20 cellular contexts compared by ENCODE assay signal in the genomic region with DNA sequence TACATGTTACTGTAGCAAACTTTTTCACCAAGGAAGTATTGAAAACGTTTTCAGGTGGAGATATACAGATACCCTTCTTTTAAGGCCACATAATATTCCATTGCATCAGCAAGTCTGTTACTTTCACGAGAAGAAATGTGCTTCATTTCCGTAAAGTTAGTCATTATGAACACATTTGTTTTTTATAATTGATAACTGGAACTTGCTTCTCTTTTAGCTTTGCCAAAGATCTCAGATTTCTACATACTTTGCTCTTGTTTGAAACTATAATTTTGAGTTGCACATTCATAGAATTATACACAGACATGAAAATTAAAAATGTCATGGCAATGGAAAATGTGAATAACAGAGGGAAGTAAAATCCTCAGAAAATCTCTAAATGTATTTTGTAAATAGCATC.
"Had no signal": no experiment of that assay in that cellular context is flagged by ENCODE, and none has a peak within 500 bp of the region (broad histone marks: within the 10 kb centered on the region; RNA-seq: fewer than 3 reads in every experiment).

No MANE protein-coding gene starts in this region.

- H3K4me1 ChIP-seq: colonic mucosa, heart left ventricle, psoas muscle, right lobe of liver, spleen, stomach, transverse colon had no signal

- H3K36me3 ChIP-seq: colonic mucosa, heart left ventricle, neutrophil, right lobe of liver, spleen, stomach, thoracic aorta, transverse colon had no signal

- DNase-seq: colonic mucosa; effector CD4-positive, alpha-beta T cell; endodermal cell; heart left ventricle; hippocampal formation; mucosa of descending colon; naive thymus-derived CD8-positive, alpha-beta T cell; psoas muscle; retina; right lobe of liver; spleen; stimulated activated CD4-positive, alpha-beta T cell treated with anti-CD3 and anti-CD28 coated beads, Interleukin-15, amount 100 ng/mL, for 24 hours; stimulated activated CD4-positive, alpha-beta T cell treated with anti-CD3 and anti-CD28 coated beads, Interleukin-1b, Interleukin-23, amount 100 ng/mL, for 48 hours; stimulated activated CD4-positive, alpha-beta T cell treated with anti-CD3 and anti-CD28 coated beads, Interleukin-4, amount 100 ng/mL, for 24 hours; stimulated activated naive CD4-positive, alpha-beta T cell; stomach; substantia nigra; transverse colon had no signal

- H3K9me3 ChIP-seq: colonic mucosa, heart left ventricle, mucosa of descending colon, neutrophil, psoas muscle, right lobe of liver, spleen, stomach, thoracic aorta, transverse colon had no signal

- H3K27me3 ChIP-seq: colonic mucosa, heart left ventricle, right lobe of liver, stomach, transverse colon had no signal

- H3K4me3 ChIP-seq: colonic mucosa, heart left ventricle, mucosa of descending colon, psoas muscle, right lobe of liver, spleen, stomach, thoracic aorta, transverse colon had no signal
